In genomic region chr2:200812122-200813022, GRCh38 we compare ENCODE assay signal across 1 cellular context.
A peak's percentile ranks its signal among the peaks of the same experiment; 100 is the strongest.
TF ChIP-seq lines count a peak whose summit lies in the region.

No MANE protein-coding gene starts in this region.

TF ChIP-seq in GM12878, 131 proteins besides CTCF, POLR2A, EP300 and RAD21 (continued from another document and continues in another):
- peak; percentile 90 for TF ChIP-seq MLLT1 (IDR thresholded peaks at IDR 0.05)
- no peak for TF ChIP-seq SREBF1 (IDR thresholded peaks at IDR 0.05; ENCODE audit: low read length)
- no peak for TF ChIP-seq HDAC6 (IDR thresholded peaks at IDR 0.05; ENCODE audit: unreplicated experiment)
- TF ChIP-seq MTA2 (IDR thresholded peaks at IDR 0.05; ENCODE audit: low read depth) = no peak
- peak; percentile 91; the same call in 1 of the 2 replicates for TF ChIP-seq HDGF (IDR thresholded peaks at IDR 0.05)
- no peak for TF ChIP-seq ZBTB40 (IDR thresholded peaks at IDR 0.05; ENCODE audit: borderline replicate concordance)
- peak; percentile 32 for TF ChIP-seq MAX (IDR thresholded peaks at IDR 0.05; ENCODE audit: low read depth, low read length)
- no peak for TF ChIP-seq NRF1 (conservative IDR thresholded peaks at IDR 0.05; ENCODE audit: low read depth, low read length)
- TF ChIP-seq PAX5 (IDR thresholded peaks at IDR 0.05; ENCODE audit: borderline replicate concordance, low read depth, low read length) = 0 out of 2 replicates have a peak, but pooled peaks have one; percentile 11
- no peak for TF ChIP-seq ZNF24 (IDR thresholded peaks at IDR 0.05)
- TF ChIP-seq ZBTB33 (IDR thresholded peaks at IDR 0.05) = no peak
- TF ChIP-seq IRF5 (IDR thresholded peaks at IDR 0.05; ENCODE audit: borderline replicate concordance) = peak; percentile 31; the same call in 1 of the 2 replicates
- TF ChIP-seq SMC3 (IDR thresholded peaks at IDR 0.05; ENCODE audit: borderline replicate concordance, low read length) = peak; percentile 36; the same call in 1 of the 2 replicates
- TF ChIP-seq EED (IDR thresholded peaks at IDR 0.05; ENCODE audit: low read depth) = 0 out of 2 replicates have a peak, but pooled peaks have one; percentile 48
- TF ChIP-seq ZSCAN29 (IDR thresholded peaks at IDR 0.05) = peak; percentile 62; the same call in 1 of the 2 replicates
- no peak for TF ChIP-seq MEF2A (IDR thresholded peaks at IDR 0.05; ENCODE audit: insufficient read depth, low read depth, low read length)
- TF ChIP-seq EGR1 (IDR thresholded peaks at IDR 0.05; ENCODE audit: borderline replicate concordance in 1 of 2, low read depth in 2 of 2, low read length in 2 of 2) = peak in 1 of 2 experiments; percentile 90; a peak in 2 of 3 replicates
- TF ChIP-seq NBN (IDR thresholded peaks at IDR 0.05) = peak; percentile 70
- TF ChIP-seq MYC (IDR thresholded peaks at IDR 0.05; ENCODE audit: insufficient read depth, insufficient read length, insufficient replicate concordance, low read length, severe bottlenecking) = no peak
- TF ChIP-seq SMARCA5 (IDR thresholded peaks at IDR 0.05) = peak; percentile 66; the same call in 1 of the 2 replicates
- peak; percentile 87 for TF ChIP-seq DPF2 (IDR thresholded peaks at IDR 0.05)
- TF ChIP-seq BACH1 (IDR thresholded peaks at IDR 0.05; ENCODE audit: borderline replicate concordance) = peak; percentile 26; the same call in 1 of the 2 replicates
- peak; percentile 80; the same call in 1 of the 2 replicates for TF ChIP-seq NKRF (conservative IDR thresholded peaks at IDR 0.05)
- TF ChIP-seq POLR2AphosphoS5 (IDR thresholded peaks at IDR 0.05; ENCODE audit: low read length) = peak; percentile 60; the same call in 1 of the 2 replicates
- TF ChIP-seq YY1 (IDR thresholded peaks at IDR 0.05; ENCODE audit: low read depth, low read length) = 0 out of 2 replicates have a peak, but pooled peaks have one; percentile 27
- 0 out of 2 replicates have a peak, but pooled peaks have one; percentile 26 for TF ChIP-seq CREM (IDR thresholded peaks at IDR 0.05; ENCODE audit: low read depth)
- peak; percentile 78 for TF ChIP-seq RUNX3 (IDR thresholded peaks at IDR 0.05; ENCODE audit: low read length)
- peak; percentile 13; the same call in 1 of the 2 replicates for TF ChIP-seq POLR2AphosphoS2 (IDR thresholded peaks at IDR 0.05; ENCODE audit: low read depth, low read length)
- TF ChIP-seq ELK1 (IDR thresholded peaks at IDR 0.05; ENCODE audit: low read depth, low read length) = peak; percentile 52; the same call in 1 of the 2 replicates
- peak; percentile 76 for TF ChIP-seq NR2F1 (conservative IDR thresholded peaks at IDR 0.05)
- no peak for TF ChIP-seq TCF3 (IDR thresholded peaks at IDR 0.05; ENCODE audit: borderline replicate concordance, insufficient read depth, low read depth, low read length)
- TF ChIP-seq GATAD2B (conservative IDR thresholded peaks at IDR 0.05; ENCODE audit: low read depth) = peak; percentile 39; the same call in 1 of the 2 replicates
- TF ChIP-seq LARP7 (IDR thresholded peaks at IDR 0.05) = peak; percentile 92
- TF ChIP-seq ZNF217 (IDR thresholded peaks at IDR 0.05) = 0 out of 2 replicates have a peak, but pooled peaks have one; percentile 31
- no peak for TF ChIP-seq PRDM15 (CRISPR knock-in tag; IDR thresholded peaks at IDR 0.05)
- TF ChIP-seq POU2F2 (IDR thresholded peaks at IDR 0.05; ENCODE audit: borderline replicate concordance, low read depth, low read length) = peak; percentile 23; the same call in 1 of the 3 replicates
- peak; percentile 10 for TF ChIP-seq SP1 (IDR thresholded peaks at IDR 0.05; ENCODE audit: low read depth, low read length)
- TF ChIP-seq ASH2L (IDR thresholded peaks at IDR 0.05; ENCODE audit: borderline replicate concordance, low read depth) = peak; percentile 88; the same call in 1 of the 2 replicates
- TF ChIP-seq BHLHE40 (IDR thresholded peaks at IDR 0.05; ENCODE audit: borderline replicate concordance in 1 of 2, low read depth in 2 of 2, low read length in 1 of 2) = peak; percentile 43 to 47; a peak in 2 of 4 replicates
- TF ChIP-seq TCF12 (IDR thresholded peaks at IDR 0.05; ENCODE audit: low read depth, low read length) = no peak
- TF ChIP-seq PBX3 (IDR thresholded peaks at IDR 0.05; ENCODE audit: insufficient replicate concordance, low read depth, low read length) = no peak
- no peak for TF ChIP-seq SMAD5 (IDR thresholded peaks at IDR 0.05; ENCODE audit: low read depth)
